In the genomic region with DNA sequence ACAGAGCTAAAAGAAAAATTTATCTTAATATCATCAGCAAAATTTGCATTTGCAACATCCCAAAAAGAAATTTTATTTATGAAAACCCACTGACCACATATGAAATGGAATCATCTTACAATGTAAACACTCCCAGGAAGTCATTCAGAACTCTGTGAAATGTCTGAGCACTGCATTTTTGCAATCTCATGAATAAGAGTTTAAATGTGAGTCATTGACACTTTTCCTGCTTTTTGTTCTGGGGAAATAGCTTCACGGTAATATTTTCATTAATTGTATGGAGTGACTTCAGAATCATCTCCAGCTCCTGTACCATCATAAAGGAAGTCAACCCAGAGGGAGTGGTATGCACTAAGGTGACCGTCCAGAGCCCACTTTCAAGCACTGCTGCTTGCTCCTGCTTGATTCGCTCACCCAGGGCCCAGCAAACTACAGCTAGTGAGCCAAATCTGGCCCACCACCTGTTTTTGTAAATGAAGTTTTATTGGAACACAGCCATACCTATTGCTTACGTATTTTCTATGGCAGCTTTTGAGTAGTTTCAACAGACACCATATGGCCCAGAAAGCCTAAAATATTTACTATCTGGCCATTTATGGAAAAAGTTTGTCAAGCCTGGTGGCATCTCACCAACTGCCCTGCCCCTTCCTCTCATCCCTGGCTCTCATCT, we compare ENCODE assay signal across 16 cellular contexts. TPM values are rescaled to one million over a fixed set of nuclear protein-coding genes. Genes with fewer than 3 reads are reported as not detected.
DNase-seq lines count a peak whose midpoint lies in the region; ATAC-seq and TF ChIP-seq lines count a peak whose summit lies in the region.
"Had no signal": no experiment of that assay in that cellular context is flagged by ENCODE, and none has a peak within 500 bp of the region (broad histone marks: within the 10 kb centered on the region; RNA-seq: fewer than 3 reads in every experiment).

No MANE protein-coding gene starts in this region.

- no peaks in the 10 kb centered on the region for H3K27me3 Mint-ChIP-seq in chondrocyte (ENCODE audit: low read depth)

- H3K9me3 Mint-ChIP-seq in chondrocyte (ENCODE audit: low read depth): no peaks in the 10 kb centered on the region
- H3K9me3 Mint-ChIP-seq: activated T-cell treated with anti-CD3 and anti-CD28 coated beads, Interleukin-2, amount 50 U/mL, for 4 hours had no signal

- H3K4me1 ChIP-seq in left lung: no peaks in the 10 kb centered on the region
- H3K4me1 ChIP-seq: lower lobe of right lung, pancreas had no signal

- H3K27me3 ChIP-seq in left lung: no peaks in the 10 kb centered on the region
- H3K27me3 ChIP-seq: heart right ventricle, pancreas had no signal

- no peaks in the 10 kb centered on the region for H3K9me3 ChIP-seq in left lung
- H3K9me3 ChIP-seq: heart right ventricle, lower lobe of right lung, pancreas had no signal

- no peak overlapping the region for H3K4me3 ChIP-seq in AG09309 (ENCODE audit: control insufficient read depth, low read depth, low read length)
- H3K4me3 ChIP-seq in left lung: no peak overlapping the region
- H3K4me3 ChIP-seq: heart right ventricle, lower lobe of right lung, pancreas had no signal

- H3K27ac ChIP-seq in left lung: peak overlapping the region in 1 of 2 donors; percentile 66
- H3K27ac ChIP-seq: lower lobe of right lung, pancreas had no signal

- DNase-seq in AG09309 (ENCODE audit: low read depth): peak; percentile 21
- DNase-seq in NCI-H226: peak; percentile 54
- DNase-seq in chondrocyte (ENCODE audit: low spot score): no peak
- DNase-seq in left lung: no peak
- DNase-seq in stimulated activated naive CD4-positive, alpha-beta T cell (lab: John Stamatoyannopoulos, UW): no peak
- DNase-seq in stimulated activated CD4-positive, alpha-beta T cell treated with anti-CD3 and anti-CD28 coated beads, Interleukin-4, amount 100 ng/mL, for 4 hours: no peak
- DNase-seq: activated T-cell treated with anti-CD3 and anti-CD28 coated beads, Interleukin-2, amount 50 U/mL, for 4 hours; amniotic stem cell; effector CD8-positive, alpha-beta T cell; heart right ventricle; lower lobe of right lung; MM.1S; pancreas; stimulated activated CD4-positive, alpha-beta T cell treated with anti-CD3 and anti-CD28 coated beads, Interleukin-1b, Interleukin-23, amount 100 ng/mL, for 48 hours had no signal

- H3K36me3 ChIP-seq in left lung: no peaks in the 10 kb centered on the region
- H3K36me3 ChIP-seq: heart right ventricle, lower lobe of right lung, pancreas had no signal

- no peak overlapping the region for H3K4me3 Mint-ChIP-seq in chondrocyte (ENCODE audit: unreplicated experiment)
- H3K4me3 Mint-ChIP-seq: activated T-cell treated with anti-CD3 and anti-CD28 coated beads, Interleukin-2, amount 50 U/mL, for 4 hours had no signal

- TF ChIP-seq CTCF in AG09309 (IDR thresholded peaks at IDR 0.05; ENCODE audit: control insufficient read depth, insufficient read depth, low read depth, low read length, missing control alignments) (no peak), chondrocyte (IDR thresholded peaks at IDR 0.05) (no peak), left lung (IDR thresholded peaks at IDR 0.05) (no peak)

- intact Hi-C loops in left lung (cut with DNase I): no loop called here

- peaks cover 63% of the 10 kb centered on the region for H3K4me1 Mint-ChIP-seq in chondrocyte (ENCODE audit: low read depth)

- H3K27ac Mint-ChIP-seq in chondrocyte (ENCODE audit: unreplicated experiment): peak overlapping the region; percentile 95

- peak; percentile 58 for ATAC-seq in left lung
- no peak for ATAC-seq in HG03432 (IDR thresholded peaks at IDR 0.05; ENCODE audit: unreplicated experiment)
- no peak for ATAC-seq in GM21381 (IDR thresholded peaks at IDR 0.05; ENCODE audit: unreplicated experiment)
- ATAC-seq: activated T-cell treated with anti-CD3 and anti-CD28 coated beads, Interleukin-2, amount 50 U/mL, for 4 hours; heart right ventricle; lower lobe of right lung; pancreas had no signal

- peaks cover 5% of the 10 kb centered on the region for H3K36me3 Mint-ChIP-seq in chondrocyte (ENCODE audit: low read depth)

RNA-seq across cellular contexts. Expression of a gene that starts 17.3 kb away (rescaled TPM):
- total RNA-seq in chondrocyte: 58.3 to 136 TPM (median 135 TPM) in 3 replicates
- 10 to 100 TPM; 26.6 to 41.8 TPM for total RNA-seq in left lung

Comparison
In these comparisons a context has a peak if more than half of its experiments do, and no peak if none do; other contexts are left out.
1. DNase-seq: peak in AG09309 (single experiment) and NCI-H226 (single experiment); none in chondrocyte (single experiment), left lung (0 of 2), stimulated activated naive CD4-positive, alpha-beta T cell (0 of 6) and stimulated activated CD4-positive, alpha-beta T cell treated with anti-CD3 and anti-CD28 coated beads, Interleukin-4, amount 100 ng/mL, for 4 hours (0 of 2).